ENCODE assay signal across 16 cellular contexts in the genomic region with DNA sequence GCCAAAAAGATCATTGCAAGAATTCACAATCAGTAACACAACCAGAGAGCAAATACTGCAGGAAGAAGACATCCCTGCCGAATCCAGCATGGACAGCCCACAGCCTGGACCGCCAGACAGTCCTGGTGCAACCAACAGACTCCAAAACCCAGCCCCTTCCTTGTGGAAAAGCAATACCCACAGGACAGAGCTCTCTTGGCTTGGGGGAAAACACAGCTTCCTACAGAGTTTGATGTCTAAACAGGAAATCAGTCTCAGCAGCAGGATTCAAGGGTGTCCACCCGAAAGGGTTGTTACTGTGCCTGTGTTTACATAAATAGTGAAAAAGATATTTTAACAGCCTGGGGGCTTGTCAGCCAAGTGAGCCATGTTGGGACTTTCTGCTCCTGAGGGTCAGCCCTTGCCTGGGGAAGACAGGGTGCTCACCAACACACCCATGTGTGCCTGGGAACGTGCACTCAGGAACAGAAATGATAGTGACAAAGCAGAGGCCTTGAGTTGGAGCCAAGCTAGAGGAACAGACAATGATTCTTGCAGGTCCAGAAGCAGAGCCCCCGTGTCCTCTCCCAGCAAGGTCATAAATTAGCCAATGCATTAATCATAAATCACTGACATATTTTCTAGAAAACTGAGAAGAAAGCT.
DNase-seq lines count a peak whose midpoint lies in the region; ATAC-seq and TF ChIP-seq lines count a peak whose summit lies in the region.
"Had no signal": no experiment of that assay in that cellular context is flagged by ENCODE, and none has a peak within 500 bp of the region (broad histone marks: within the 10 kb centered on the region; RNA-seq: fewer than 3 reads in every experiment).

No MANE protein-coding gene starts in this region.

- H3K4me3 ChIP-seq in gastrocnemius medialis, result no peak overlapping the region

- H3K4me1 Mint-ChIP-seq in HFFc6 (ENCODE audit: low read depth), result peaks cover 71% of the 10 kb centered on the region

- TF ChIP-seq CTCF in HFFc6 (IDR thresholded peaks at IDR 0.05) (no peak), gastrocnemius medialis (IDR thresholded peaks at IDR 0.05 in 4 of 5, conservative IDR thresholded peaks at IDR 0.05 in 1 of 5) (no peak)

- peak overlapping the region in 3 of 4 donors; percentile 6 to 34 (median 18) for H3K27ac ChIP-seq in gastrocnemius medialis

- no peaks in the 10 kb centered on the region for H3K36me3 ChIP-seq in gastrocnemius medialis

- no peaks in the 10 kb centered on the region for H3K4me1 ChIP-seq in gastrocnemius medialis

- peak; percentile 48 for ATAC-seq in SK-N-SH treated with all-trans-retinoic acid at 6 μM for 48 hours
- peak; percentile 33 to 39 for ATAC-seq in gastrocnemius medialis

- peak overlapping the region; percentile 67 for H3K4me3 Mint-ChIP-seq in HFFc6

- H3K27me3 ChIP-seq in gastrocnemius medialis, result no peaks in the 10 kb centered on the region

- DNase-seq in HFFc6, result no peak
- DNase-seq in fibroblast of gingiva (ENCODE audit: low read depth), result peak; percentile 34
- DNase-seq in gastrocnemius medialis, result no peak
- no peak for DNase-seq in GM19240 (ENCODE audit: insufficient read length, low spot score)
- no peak for DNase-seq in activated naive CD4-positive, alpha-beta T cell (lab: John Stamatoyannopoulos, UW)
- DNase-seq in activated CD8-positive, alpha-beta memory T cell treated with anti-CD3 and anti-CD28 coated beads for 24 hours, result no peak
- DNase-seq: activated CD4-positive, CD25-positive, alpha-beta regulatory T cell treated with anti-CD3 and anti-CD28 coated beads, Interleukin-2, amount 50 U/mL, for 72 hours; activated gamma-delta T cell; anterior cingulate cortex; cortex of kidney; islet precursor cell; NCI-H1694; NCI-H446; stimulated activated CD4-positive, alpha-beta T cell treated with anti-CD3 and anti-CD28 coated beads, Interleukin-2, amount 100 ng/mL, for 48 hours; T-helper 9 cell had no signal

- H3K27me3 Mint-ChIP-seq in HFFc6 (ENCODE audit: insufficient read depth), result no peaks in the 10 kb centered on the region; the same call in none of the 2 replicates

- in situ Hi-C loops in gastrocnemius medialis (cut with MboI; ENCODE audit: low sequenced_read_pairs in 4 of 4), result no loop called here

- peak overlapping the region; percentile 95 for H3K27ac Mint-ChIP-seq in HFFc6

- intact Hi-C loops in gastrocnemius medialis (cut with DNase I; ENCODE audit: low total_unique reads), result no loop called here

- no peak for TF ChIP-seq POLR2A in gastrocnemius medialis (IDR thresholded peaks at IDR 0.05)

- no peaks in the 10 kb centered on the region for H3K9me3 ChIP-seq in gastrocnemius medialis

- H3K9me3 Mint-ChIP-seq in HFFc6, result no peaks in the 10 kb centered on the region

- peaks cover 48% of the 10 kb centered on the region for H3K36me3 Mint-ChIP-seq in HFFc6 (ENCODE audit: low read depth)

TF ChIP-seq in SK-N-SH treated with all-trans-retinoic acid at 6 μM for 48 hours, 23 proteins besides CTCF, POLR2A, EP300 and RAD21:
- no peak for TF ChIP-seq ESRRG (CRISPR knock-in tag; IDR thresholded peaks at IDR 0.05)
- TF ChIP-seq TCF4 (CRISPR knock-in tag; IDR thresholded peaks at IDR 0.05; ENCODE audit: borderline replicate concordance), result no peak
- TF ChIP-seq ZFP3 (CRISPR knock-in tag; IDR thresholded peaks at IDR 0.05), result no peak
- TF ChIP-seq BACH2 (CRISPR knock-in tag; IDR thresholded peaks at IDR 0.05; ENCODE audit: borderline replicate concordance), result no peak
- TF ChIP-seq TOX (CRISPR knock-in tag; IDR thresholded peaks at IDR 0.05; ENCODE audit: borderline replicate concordance), result no peak
- TF ChIP-seq ZNF565 (CRISPR knock-in tag; conservative IDR thresholded peaks at IDR 0.05; ENCODE audit: low read depth), result no peak
- TF ChIP-seq GLIS3 (CRISPR knock-in tag; IDR thresholded peaks at IDR 0.05), result no peak
- TF ChIP-seq, protein P1, sequence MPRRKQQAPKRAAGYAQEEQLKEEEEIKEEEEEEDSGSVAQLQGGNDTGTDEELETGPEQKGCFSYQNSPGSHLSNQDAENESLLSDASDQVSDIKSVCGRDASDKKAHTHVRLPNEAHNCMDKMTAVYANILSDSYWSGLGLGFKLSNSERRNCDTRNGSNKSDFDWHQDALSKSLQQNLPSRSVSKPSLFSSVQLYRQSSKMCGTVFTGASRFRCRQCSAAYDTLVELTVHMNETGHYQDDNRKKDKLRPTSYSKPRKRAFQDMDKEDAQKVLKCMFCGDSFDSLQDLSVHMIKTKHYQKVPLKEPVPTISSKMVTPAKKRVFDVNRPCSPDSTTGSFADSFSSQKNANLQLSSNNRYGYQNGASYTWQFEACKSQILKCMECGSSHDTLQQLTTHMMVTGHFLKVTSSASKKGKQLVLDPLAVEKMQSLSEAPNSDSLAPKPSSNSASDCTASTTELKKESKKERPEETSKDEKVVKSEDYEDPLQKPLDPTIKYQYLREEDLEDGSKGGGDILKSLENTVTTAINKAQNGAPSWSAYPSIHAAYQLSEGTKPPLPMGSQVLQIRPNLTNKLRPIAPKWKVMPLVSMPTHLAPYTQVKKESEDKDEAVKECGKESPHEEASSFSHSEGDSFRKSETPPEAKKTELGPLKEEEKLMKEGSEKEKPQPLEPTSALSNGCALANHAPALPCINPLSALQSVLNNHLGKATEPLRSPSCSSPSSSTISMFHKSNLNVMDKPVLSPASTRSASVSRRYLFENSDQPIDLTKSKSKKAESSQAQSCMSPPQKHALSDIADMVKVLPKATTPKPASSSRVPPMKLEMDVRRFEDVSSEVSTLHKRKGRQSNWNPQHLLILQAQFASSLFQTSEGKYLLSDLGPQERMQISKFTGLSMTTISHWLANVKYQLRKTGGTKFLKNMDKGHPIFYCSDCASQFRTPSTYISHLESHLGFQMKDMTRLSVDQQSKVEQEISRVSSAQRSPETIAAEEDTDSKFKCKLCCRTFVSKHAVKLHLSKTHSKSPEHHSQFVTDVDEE (CRISPR knock-in tag; IDR thresholded peaks at IDR 0.05), result no peak
